In genomic region chr10:24367688-24368087, GRCh38 we compare ENCODE assay signal across 26 cellular contexts.
"Had no signal": no experiment of that assay in that cellular context is flagged by ENCODE, and none has a peak within 500 bp of the region (broad histone marks: within the 10 kb centered on the region; RNA-seq: fewer than 3 reads in every experiment).

No MANE protein-coding gene starts in this region.

- H3K4me1 Mint-ChIP-seq: mesothelial cell of epicardium had no signal

- FAIRE-seq: colon, islet of Langerhans, keratinocyte had no signal

- H3K27me3 ChIP-seq: esophagus squamous epithelium, gastrocnemius medialis, heart right ventricle, left lung had no signal

- H3K4me3 Mint-ChIP-seq: mesothelial cell of epicardium had no signal

- H3K4me3 ChIP-seq: coronary artery, dorsolateral prefrontal cortex, esophagus squamous epithelium, gastrocnemius medialis, heart right ventricle, left lung, lower lobe of right lung, mucosa of descending colon had no signal

- H3K27ac ChIP-seq: coronary artery, dorsolateral prefrontal cortex, epithelial cell of prostate, esophagus squamous epithelium, gastrocnemius medialis, heart right ventricle, left lung, lower lobe of right lung had no signal

- DNase-seq: dermis blood vessel endothelial cell; dorsolateral prefrontal cortex; effector CD4-positive, alpha-beta T cell; effector memory CD4-positive, alpha-beta T cell; erythroblast; esophagus squamous epithelium; foreskin fibroblast; foreskin melanocyte; gastrocnemius medialis; glutamatergic neuron; head of caudate nucleus; heart right ventricle; hippocampal formation; left cardiac atrium; left lung; left ventricle myocardium superior; lower lobe of right lung; mesenchymal stem cell; mucosa of descending colon had no signal

- H3K4me1 ChIP-seq: esophagus squamous epithelium, left lung, lower lobe of right lung had no signal

- H3K27ac Mint-ChIP-seq: mesothelial cell of epicardium had no signal

- H3K9me3 ChIP-seq: esophagus squamous epithelium, gastrocnemius medialis, left lung, lower lobe of right lung, mucosa of descending colon had no signal

- H3K36me3 ChIP-seq: gastrocnemius medialis, left lung, lower lobe of right lung had no signal

- ATAC-seq: esophagus mucosa, gastrocnemius medialis, heart right ventricle, left cardiac atrium, left lung, left ventricle myocardium superior, lower lobe of right lung, mucosa of descending colon had no signal
